In the genomic region with DNA sequence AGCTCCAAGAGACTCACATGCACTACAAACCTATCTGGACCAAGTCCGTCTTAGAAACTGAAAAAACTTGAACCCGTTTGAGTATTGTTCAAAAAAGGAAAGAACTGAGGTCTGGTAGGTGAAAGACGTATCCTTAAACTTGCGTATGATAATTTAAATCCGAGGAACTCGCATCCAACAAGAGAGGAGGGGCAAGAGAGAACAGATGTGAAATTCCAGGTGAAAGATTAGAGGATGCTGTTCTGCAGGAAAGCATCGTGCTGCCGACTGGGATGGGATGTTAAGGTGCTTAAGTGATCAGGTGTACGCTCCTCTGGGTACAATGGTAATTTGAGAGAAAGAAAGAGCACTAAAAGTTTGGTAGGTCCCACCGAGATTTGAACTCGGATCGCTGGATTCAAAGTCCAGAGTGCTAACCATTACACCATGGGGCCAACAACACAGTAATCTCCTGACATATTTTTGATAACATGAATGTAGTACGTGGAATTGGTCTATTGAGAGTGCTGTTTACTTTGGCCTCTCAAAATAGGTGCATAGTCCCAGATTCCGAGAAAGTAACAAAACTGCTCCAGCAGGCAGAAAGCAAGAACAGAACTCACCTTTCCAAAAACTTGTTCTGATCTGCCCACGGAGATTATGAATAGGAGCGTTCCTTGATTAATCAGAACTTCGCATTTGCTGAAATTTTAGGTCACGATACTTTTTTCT, we compare ENCODE assay signal across 1 cellular context.
A peak's percentile ranks its signal among the peaks of the same experiment; 100 is the strongest.
TF ChIP-seq lines count a peak whose summit lies in the region.

No MANE protein-coding gene starts in this region.

TF ChIP-seq in HepG2, 621 proteins besides CTCF, POLR2A, EP300 and RAD21 (continued from another document and continues in another):
- TF ChIP-seq, protein P1, sequence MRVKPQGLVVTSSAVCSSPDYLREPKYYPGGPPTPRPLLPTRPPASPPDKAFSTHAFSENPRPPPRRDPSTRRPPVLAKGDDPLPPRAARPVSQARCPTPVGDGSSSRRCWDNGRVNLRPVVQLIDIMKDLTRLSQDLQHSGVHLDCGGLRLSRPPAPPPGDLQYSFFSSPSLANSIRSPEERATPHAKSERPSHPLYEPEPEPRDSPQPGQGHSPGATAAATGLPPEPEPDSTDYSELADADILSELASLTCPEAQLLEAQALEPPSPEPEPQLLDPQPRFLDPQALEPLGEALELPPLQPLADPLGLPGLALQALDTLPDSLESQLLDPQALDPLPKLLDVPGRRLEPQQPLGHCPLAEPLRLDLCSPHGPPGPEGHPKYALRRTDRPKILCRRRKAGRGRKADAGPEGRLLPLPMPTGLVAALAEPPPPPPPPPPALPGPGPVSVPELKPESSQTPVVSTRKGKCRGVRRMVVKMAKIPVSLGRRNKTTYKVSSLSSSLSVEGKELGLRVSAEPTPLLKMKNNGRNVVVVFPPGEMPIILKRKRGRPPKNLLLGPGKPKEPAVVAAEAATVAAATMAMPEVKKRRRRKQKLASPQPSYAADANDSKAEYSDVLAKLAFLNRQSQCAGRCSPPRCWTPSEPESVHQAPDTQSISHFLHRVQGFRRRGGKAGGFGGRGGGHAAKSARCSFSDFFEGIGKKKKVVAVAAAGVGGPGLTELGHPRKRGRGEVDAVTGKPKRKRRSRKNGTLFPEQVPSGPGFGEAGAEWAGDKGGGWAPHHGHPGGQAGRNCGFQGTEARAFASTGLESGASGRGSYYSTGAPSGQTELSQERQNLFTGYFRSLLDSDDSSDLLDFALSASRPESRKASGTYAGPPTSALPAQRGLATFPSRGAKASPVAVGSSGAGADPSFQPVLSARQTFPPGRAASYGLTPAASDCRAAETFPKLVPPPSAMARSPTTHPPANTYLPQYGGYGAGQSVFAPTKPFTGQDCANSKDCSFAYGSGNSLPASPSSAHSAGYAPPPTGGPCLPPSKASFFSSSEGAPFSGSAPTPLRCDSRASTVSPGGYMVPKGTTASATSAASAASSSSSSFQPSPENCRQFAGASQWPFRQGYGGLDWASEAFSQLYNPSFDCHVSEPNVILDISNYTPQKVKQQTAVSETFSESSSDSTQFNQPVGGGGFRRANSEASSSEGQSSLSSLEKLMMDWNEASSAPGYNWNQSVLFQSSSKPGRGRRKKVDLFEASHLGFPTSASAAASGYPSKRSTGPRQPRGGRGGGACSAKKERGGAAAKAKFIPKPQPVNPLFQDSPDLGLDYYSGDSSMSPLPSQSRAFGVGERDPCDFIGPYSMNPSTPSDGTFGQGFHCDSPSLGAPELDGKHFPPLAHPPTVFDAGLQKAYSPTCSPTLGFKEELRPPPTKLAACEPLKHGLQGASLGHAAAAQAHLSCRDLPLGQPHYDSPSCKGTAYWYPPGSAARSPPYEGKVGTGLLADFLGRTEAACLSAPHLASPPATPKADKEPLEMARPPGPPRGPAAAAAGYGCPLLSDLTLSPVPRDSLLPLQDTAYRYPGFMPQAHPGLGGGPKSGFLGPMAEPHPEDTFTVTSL (CRISPR knock-in tag; IDR thresholded peaks at IDR 0.05; ENCODE audit: borderline replicate concordance): no peak
- TF ChIP-seq, protein P2, sequence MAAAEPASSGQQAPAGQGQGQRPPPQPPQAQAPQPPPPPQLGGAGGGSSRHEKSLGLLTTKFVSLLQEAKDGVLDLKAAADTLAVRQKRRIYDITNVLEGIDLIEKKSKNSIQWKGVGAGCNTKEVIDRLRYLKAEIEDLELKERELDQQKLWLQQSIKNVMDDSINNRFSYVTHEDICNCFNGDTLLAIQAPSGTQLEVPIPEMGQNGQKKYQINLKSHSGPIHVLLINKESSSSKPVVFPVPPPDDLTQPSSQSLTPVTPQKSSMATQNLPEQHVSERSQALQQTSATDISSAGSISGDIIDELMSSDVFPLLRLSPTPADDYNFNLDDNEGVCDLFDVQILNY (CRISPR knock-in tag; conservative IDR thresholded peaks at IDR 0.05): no peak
- TF ChIP-seq ZNF276 (CRISPR knock-in tag; IDR thresholded peaks at IDR 0.05; ENCODE audit: low read depth) (no peak), ZNF550 (CRISPR knock-in tag; IDR thresholded peaks at IDR 0.05; ENCODE audit: borderline replicate concordance) (no peak), ZMAT5 (CRISPR knock-in tag; IDR thresholded peaks at IDR 0.05; ENCODE audit: borderline replicate concordance, low read depth) (no peak), U2AF1 (optimal IDR thresholded peaks at IDR 0.05; ENCODE audit: low read depth, low read length) (no peak), ZNF577 (CRISPR knock-in tag; IDR thresholded peaks at IDR 0.05; ENCODE audit: borderline replicate concordance, low read depth) (no peak), HNRNPK (IDR thresholded peaks at IDR 0.05; ENCODE audit: low read depth, low read length, poor library complexity, severe bottlenecking) (no peak), PRDM15 (CRISPR knock-in tag; IDR thresholded peaks at IDR 0.05) (no peak), ZNF292 (CRISPR knock-in tag; IDR thresholded peaks at IDR 0.05; ENCODE audit: borderline replicate concordance, low read depth) (no peak), ZNF747 (CRISPR knock-in tag; IDR thresholded peaks at IDR 0.05; ENCODE audit: borderline replicate concordance) (no peak), ZNF883 (CRISPR knock-in tag; IDR thresholded peaks at IDR 0.05; ENCODE audit: not compliant biosample characterization) (no peak), MED13 (CRISPR knock-in tag; IDR thresholded peaks at IDR 0.05) (no peak; the same call in none of the 2 replicates), NCOA5 (CRISPR knock-in tag; IDR thresholded peaks at IDR 0.05) (no peak), SOX13 (IDR thresholded peaks at IDR 0.05) (0 out of 2 replicates have a peak, but pooled peaks have one; percentile 5), SOX13 (CRISPR knock-in tag; conservative IDR thresholded peaks at IDR 0.05 in 1 of 2, IDR thresholded peaks at IDR 0.05 in 1 of 2) (peak in 1 of 2 experiments; percentile 55; a peak in 1 of 4 replicates), ZNF83 (CRISPR knock-in tag; IDR thresholded peaks at IDR 0.05; ENCODE audit: borderline replicate concordance) (no peak), MYPOP (CRISPR knock-in tag; IDR thresholded peaks at IDR 0.05) (peak; percentile 88; the same call in 1 of the 2 replicates), CENPBD1 (CRISPR knock-in tag; IDR thresholded peaks at IDR 0.05; ENCODE audit: borderline replicate concordance, low read depth) (no peak), ZNF567 (CRISPR knock-in tag; IDR thresholded peaks at IDR 0.05; ENCODE audit: borderline replicate concordance) (no peak), HDAC1 (CRISPR knock-in tag; IDR thresholded peaks at IDR 0.05) (peak; percentile 51), ZSCAN29 (CRISPR knock-in tag; conservative IDR thresholded peaks at IDR 0.05) (no peak), ATF7 (IDR thresholded peaks at IDR 0.05) (no peak), ATF7 (CRISPR knock-in tag; IDR thresholded peaks at IDR 0.05) (no peak), CHD4 (IDR thresholded peaks at IDR 0.05; ENCODE audit: borderline replicate concordance, low read length) (no peak; the same call in 1 of the 2 replicates), THYN1 (CRISPR knock-in tag; IDR thresholded peaks at IDR 0.05; ENCODE audit: borderline replicate concordance, low read depth) (no peak; the same call in 1 of the 2 replicates)
- TF ChIP-seq, protein P3, sequence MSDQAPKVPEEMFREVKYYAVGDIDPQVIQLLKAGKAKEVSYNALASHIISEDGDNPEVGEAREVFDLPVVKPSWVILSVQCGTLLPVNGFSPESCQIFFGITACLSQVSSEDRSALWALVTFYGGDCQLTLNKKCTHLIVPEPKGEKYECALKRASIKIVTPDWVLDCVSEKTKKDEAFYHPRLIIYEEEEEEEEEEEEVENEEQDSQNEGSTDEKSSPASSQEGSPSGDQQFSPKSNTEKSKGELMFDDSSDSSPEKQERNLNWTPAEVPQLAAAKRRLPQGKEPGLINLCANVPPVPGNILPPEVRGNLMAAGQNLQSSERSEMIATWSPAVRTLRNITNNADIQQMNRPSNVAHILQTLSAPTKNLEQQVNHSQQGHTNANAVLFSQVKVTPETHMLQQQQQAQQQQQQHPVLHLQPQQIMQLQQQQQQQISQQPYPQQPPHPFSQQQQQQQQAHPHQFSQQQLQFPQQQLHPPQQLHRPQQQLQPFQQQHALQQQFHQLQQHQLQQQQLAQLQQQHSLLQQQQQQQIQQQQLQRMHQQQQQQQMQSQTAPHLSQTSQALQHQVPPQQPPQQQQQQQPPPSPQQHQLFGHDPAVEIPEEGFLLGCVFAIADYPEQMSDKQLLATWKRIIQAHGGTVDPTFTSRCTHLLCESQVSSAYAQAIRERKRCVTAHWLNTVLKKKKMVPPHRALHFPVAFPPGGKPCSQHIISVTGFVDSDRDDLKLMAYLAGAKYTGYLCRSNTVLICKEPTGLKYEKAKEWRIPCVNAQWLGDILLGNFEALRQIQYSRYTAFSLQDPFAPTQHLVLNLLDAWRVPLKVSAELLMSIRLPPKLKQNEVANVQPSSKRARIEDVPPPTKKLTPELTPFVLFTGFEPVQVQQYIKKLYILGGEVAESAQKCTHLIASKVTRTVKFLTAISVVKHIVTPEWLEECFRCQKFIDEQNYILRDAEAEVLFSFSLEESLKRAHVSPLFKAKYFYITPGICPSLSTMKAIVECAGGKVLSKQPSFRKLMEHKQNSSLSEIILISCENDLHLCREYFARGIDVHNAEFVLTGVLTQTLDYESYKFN (CRISPR knock-in tag; conservative IDR thresholded peaks at IDR 0.05): no peak
- TF ChIP-seq, protein P4, sequence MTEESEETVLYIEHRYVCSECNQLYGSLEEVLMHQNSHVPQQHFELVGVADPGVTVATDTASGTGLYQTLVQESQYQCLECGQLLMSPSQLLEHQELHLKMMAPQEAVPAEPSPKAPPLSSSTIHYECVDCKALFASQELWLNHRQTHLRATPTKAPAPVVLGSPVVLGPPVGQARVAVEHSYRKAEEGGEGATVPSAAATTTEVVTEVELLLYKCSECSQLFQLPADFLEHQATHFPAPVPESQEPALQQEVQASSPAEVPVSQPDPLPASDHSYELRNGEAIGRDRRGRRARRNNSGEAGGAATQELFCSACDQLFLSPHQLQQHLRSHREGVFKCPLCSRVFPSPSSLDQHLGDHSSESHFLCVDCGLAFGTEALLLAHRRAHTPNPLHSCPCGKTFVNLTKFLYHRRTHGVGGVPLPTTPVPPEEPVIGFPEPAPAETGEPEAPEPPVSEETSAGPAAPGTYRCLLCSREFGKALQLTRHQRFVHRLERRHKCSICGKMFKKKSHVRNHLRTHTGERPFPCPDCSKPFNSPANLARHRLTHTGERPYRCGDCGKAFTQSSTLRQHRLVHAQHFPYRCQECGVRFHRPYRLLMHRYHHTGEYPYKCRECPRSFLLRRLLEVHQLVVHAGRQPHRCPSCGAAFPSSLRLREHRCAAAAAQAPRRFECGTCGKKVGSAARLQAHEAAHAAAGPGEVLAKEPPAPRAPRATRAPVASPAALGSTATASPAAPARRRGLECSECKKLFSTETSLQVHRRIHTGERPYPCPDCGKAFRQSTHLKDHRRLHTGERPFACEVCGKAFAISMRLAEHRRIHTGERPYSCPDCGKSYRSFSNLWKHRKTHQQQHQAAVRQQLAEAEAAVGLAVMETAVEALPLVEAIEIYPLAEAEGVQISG (CRISPR knock-in tag; IDR thresholded peaks at IDR 0.05): no peak
- TF ChIP-seq, protein P5, sequence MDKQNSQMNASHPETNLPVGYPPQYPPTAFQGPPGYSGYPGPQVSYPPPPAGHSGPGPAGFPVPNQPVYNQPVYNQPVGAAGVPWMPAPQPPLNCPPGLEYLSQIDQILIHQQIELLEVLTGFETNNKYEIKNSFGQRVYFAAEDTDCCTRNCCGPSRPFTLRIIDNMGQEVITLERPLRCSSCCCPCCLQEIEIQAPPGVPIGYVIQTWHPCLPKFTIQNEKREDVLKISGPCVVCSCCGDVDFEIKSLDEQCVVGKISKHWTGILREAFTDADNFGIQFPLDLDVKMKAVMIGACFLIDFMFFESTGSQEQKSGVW (CRISPR knock-in tag; IDR thresholded peaks at IDR 0.05; ENCODE audit: borderline replicate concordance): no peak
